Comparison of ENCODE assay signal across 28 cellular contexts in the genomic region with DNA sequence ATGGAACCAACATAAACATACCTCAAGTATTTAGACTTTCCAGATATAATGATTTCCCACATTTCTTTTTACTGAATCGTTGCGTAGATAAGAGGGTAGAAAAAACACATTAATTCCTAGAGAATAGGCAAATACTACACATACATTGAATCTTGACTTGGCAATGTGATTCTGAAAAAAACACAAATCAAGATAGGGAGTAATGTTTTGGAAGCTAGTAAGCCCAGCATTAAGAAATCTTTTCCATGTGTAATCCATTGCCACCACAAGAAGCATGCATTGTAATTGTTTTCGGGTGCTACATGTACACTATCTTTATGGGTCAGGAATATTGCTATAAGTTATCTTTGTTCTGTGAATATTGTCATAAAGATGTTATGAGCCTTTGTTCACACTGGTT.
"Had no signal": no experiment of that assay in that cellular context is flagged by ENCODE, and none has a peak within 500 bp of the region (broad histone marks: within the 10 kb centered on the region; RNA-seq: fewer than 3 reads in every experiment).

No MANE protein-coding gene starts in this region.

- H3K9me3 ChIP-seq: SJCRH30 had no signal

- H3K27ac ChIP-seq: KMS-11, PC-9, RWPE1, SJCRH30, SK-N-MC had no signal

- H3K9ac ChIP-seq: KMS-11 had no signal

- H3K4me2 ChIP-seq: KMS-11, PC-9 had no signal

- DNase-seq: Karpas-422, KBM-7, MM.1S, MV-4-11, NCI-H1092, NCI-H1105, NCI-H1417 treated with DMSO at 0.1 percent for 48 hours, NCI-H1436 treated with DMSO at 0.1 percent for 48 hours, NCI-H1694 treated with DMSO at 0.1 percent for 48 hours, NCI-H187 treated with DMSO at 0.1 percent for 48 hours, NCI-H2029, NCI-H2081, NCI-H2171 treated with DMSO at 0.1 percent for 48 hours, NCI-H2227 treated with DMSO at 0.1 percent for 48 hours, NCI-H345, NCI-H446, NCI-H524 treated with DMSO at 0.1 percent for 48 hours, NCI-H526 treated with DMSO at 0.1 percent for 48 hours, NCI-H774, PC-9, SHP77, SIG-M5, SJCRH30 had no signal

- H3K4me1 ChIP-seq: SJCRH30 had no signal

- ATAC-seq: Panc1, Right ventricle myocardium inferior had no signal

- H3K36me3 ChIP-seq: SJCRH30 had no signal

- H3K27me3 ChIP-seq: SJCRH30 had no signal

- H3K4me3 ChIP-seq: PC-9, SJCRH30, SK-N-MC had no signal
